ENCODE assay signal across 20 cellular contexts in genomic region chr12:100017056-100017455, GRCh38. TPM values are rescaled to one million over a fixed set of nuclear protein-coding genes. Genes with fewer than 3 reads are reported as not detected.
DNase-seq lines count a peak whose midpoint lies in the region; ATAC-seq and TF ChIP-seq lines count a peak whose summit lies in the region.
"Had no signal": no experiment of that assay in that cellular context is flagged by ENCODE, and none has a peak within 500 bp of the region (broad histone marks: within the 10 kb centered on the region; RNA-seq: fewer than 3 reads in every experiment).

No MANE protein-coding gene starts in this region.

- POLR2A ChIA-PET in PC-3 (lab: Charles Lee; ENCODE audit: unreplicated experiment), result no interaction called here

- H3K36me3 ChIP-seq in PC-3 (ENCODE audit: low read depth, low read length), result no peaks in the 10 kb centered on the region
- H3K36me3 ChIP-seq in smooth muscle cell (ENCODE audit: low read depth), result no peaks in the 10 kb centered on the region
- no peaks in the 10 kb centered on the region for H3K36me3 ChIP-seq in uterus
- H3K36me3 ChIP-seq in H7 (replicated peaks; ENCODE audit: control insufficient read depth, insufficient read depth, low read length), result no peaks in the 10 kb centered on the region
- H3K36me3 ChIP-seq: BLaER1 treated with 17β-estradiol and CSF1 and Interleukin-3, amounts not matched to agents 10 nM and 100 nM had no signal

- H3K27me3 ChIP-seq in PC-3 (ENCODE audit: low read length) (no peaks in the 10 kb centered on the region), smooth muscle cell (ENCODE audit: low read depth) (no peaks in the 10 kb centered on the region), uterus (no peaks in the 10 kb centered on the region), H7 (ENCODE audit: control insufficient read depth, insufficient read depth, low read length) (no peaks in the 10 kb centered on the region)
- H3K27me3 ChIP-seq: BLaER1 treated with 17β-estradiol and CSF1 and Interleukin-3, amounts not matched to agents 10 nM and 100 nM had no signal

- peaks cover 5 to 7% of the 10 kb centered on the region in 2 donors for H3K36me3 Mint-ChIP-seq in activated T-cell treated with anti-CD3 and anti-CD28 coated beads, Interleukin-2, amount 50 U/mL, for 72 hours (ENCODE audit: insufficient read depth in 2 of 2)

- no peaks in the 10 kb centered on the region for H3K27me3 Mint-ChIP-seq in activated T-cell treated with anti-CD3 and anti-CD28 coated beads, Interleukin-2, amount 50 U/mL, for 72 hours (ENCODE audit: low read depth)

- H3K4me3 ChIP-seq in PC-3 (ENCODE audit: low read length) (no peak overlapping the region), smooth muscle cell (no peak overlapping the region), uterus (no peak overlapping the region), H7 (ENCODE audit: insufficient read depth, low read depth, low read length) (no peak overlapping the region)
- H3K4me3 ChIP-seq: BLaER1 treated with 17β-estradiol and CSF1 and Interleukin-3, amounts not matched to agents 10 nM and 100 nM; GM23338 had no signal

- H3K9me3 ChIP-seq in PC-3 (ENCODE audit: low read length) (no peaks in the 10 kb centered on the region), smooth muscle cell (replicated peaks; ENCODE audit: low read depth) (no peaks in the 10 kb centered on the region), uterus (no peaks in the 10 kb centered on the region)

- H3K4me1 ChIP-seq in PC-3 (ENCODE audit: insufficient read depth, low read length), result no peaks in the 10 kb centered on the region
- H3K4me1 ChIP-seq in smooth muscle cell (ENCODE audit: low read depth), result no peaks in the 10 kb centered on the region
- H3K4me1 ChIP-seq in uterus, result no peaks in the 10 kb centered on the region
- H3K4me1 ChIP-seq: BLaER1 treated with 17β-estradiol and CSF1 and Interleukin-3, amounts not matched to agents 10 nM and 100 nM had no signal

- no peaks in the 10 kb centered on the region for H4K20me1 ChIP-seq in PC-3 (ENCODE audit: low read length)
- no peaks in the 10 kb centered on the region for H4K20me1 ChIP-seq in smooth muscle cell (ENCODE audit: low read depth)
- H4K20me1 ChIP-seq: BLaER1 treated with 17β-estradiol and CSF1 and Interleukin-3, amounts not matched to agents 10 nM and 100 nM had no signal

- H3F3A ChIP-seq in PC-3 (ENCODE audit: low read length, unreplicated experiment) (no peaks in the 10 kb centered on the region), smooth muscle cell (ENCODE audit: low read depth) (no peaks in the 10 kb centered on the region)

- H3K9me3 Mint-ChIP-seq in activated T-cell treated with anti-CD3 and anti-CD28 coated beads, Interleukin-2, amount 50 U/mL, for 72 hours, result peaks cover 2 to 5% of the 10 kb centered on the region in 2 donors

- no peaks in the 10 kb centered on the region for H3K9me2 ChIP-seq in PC-3 (replicated peaks; ENCODE audit: low read length)

- H3K4me2 ChIP-seq in PC-3 (ENCODE audit: low read length), result no peak overlapping the region
- H3K4me2 ChIP-seq in smooth muscle cell, result no peak overlapping the region
- H3K4me2 ChIP-seq: BLaER1 treated with 17β-estradiol and CSF1 and Interleukin-3, amounts not matched to agents 10 nM and 100 nM; GM23338 had no signal

- H3K27ac Mint-ChIP-seq in activated T-cell treated with anti-CD3 and anti-CD28 coated beads, Interleukin-2, amount 50 U/mL, for 72 hours, result peak overlapping the region; percentile 76
- H3K27ac Mint-ChIP-seq: CD8-positive, alpha-beta T cell; GM23338 had no signal

- H3K9ac ChIP-seq in PC-3 (ENCODE audit: low read length) (no peak overlapping the region), smooth muscle cell (ENCODE audit: low read depth) (no peak overlapping the region)
- H3K9ac ChIP-seq: BLaER1 treated with 17β-estradiol and CSF1 and Interleukin-3, amounts not matched to agents 10 nM and 100 nM had no signal

- WGBS in smooth muscle cell (ENCODE audit: low lambda C conversion rate), result 83% methylated on average over 3 of the region's 3 CpGs

- no peaks in the 10 kb centered on the region for H3K4me1 Mint-ChIP-seq in activated T-cell treated with anti-CD3 and anti-CD28 coated beads, Interleukin-2, amount 50 U/mL, for 72 hours (ENCODE audit: low read depth)
- H3K4me1 Mint-ChIP-seq: GM23338 had no signal

- intact Hi-C loops in PC-3 (cut with micrococcal nuclease), result loop anchor here (5.0 kb wide), 1 partner anchor 205 kb away; no protein-coding TSS in a partner anchor
- intact Hi-C loops in uterus (cut with DNase I; ENCODE audit: low total_unique reads), result no loop called here

- DNase-seq in activated T-cell treated with anti-CD3 and anti-CD28 coated beads, Interleukin-2, amount 50 U/mL, for 72 hours, result no peak
- DNase-seq in activated T-cell treated with anti-CD3 and anti-CD28 coated beads for 4 hours (no peak), PC-3 (peak; percentile 47), epithelial cell of prostate (ENCODE audit: low read depth, low spot score) (peak; percentile 24), smooth muscle cell (lab: John Stamatoyannopoulos, UW; ENCODE audit: unreplicated experiment) (no peak), uterus (no peak), Ammon's horn (ENCODE audit: low spot score) (no peak), H7 (no peak)
- DNase-seq: CD8-positive, alpha-beta T cell; DMS79 treated with DMSO at 0.1 percent for 48 hours; NCI-H1417 treated with DMSO at 0.1 percent for 48 hours; NCI-H1930; NCI-H345; NCI-H524 treated with DMSO at 0.1 percent for 48 hours; RPMI8226; SIG-M5 had no signal

- no peak overlapping the region for H3K4me3 Mint-ChIP-seq in activated T-cell treated with anti-CD3 and anti-CD28 coated beads, Interleukin-2, amount 50 U/mL, for 72 hours
- H3K4me3 Mint-ChIP-seq: CD8-positive, alpha-beta T cell; GM23338 had no signal

- H2AFZ ChIP-seq in PC-3 (ENCODE audit: low read length) (no peak overlapping the region), smooth muscle cell (ENCODE audit: low read depth) (no peak overlapping the region)
- H2AFZ ChIP-seq: GM23338 had no signal

- H3K79me2 ChIP-seq in PC-3 (ENCODE audit: low read length) (no peaks in the 10 kb centered on the region), smooth muscle cell (ENCODE audit: low read depth) (no peaks in the 10 kb centered on the region)

- H3K27ac ChIP-seq in PC-3 (ENCODE audit: low read length) (no peak overlapping the region), epithelial cell of prostate (no peak overlapping the region), smooth muscle cell (ENCODE audit: low read depth) (peak overlapping the region; percentile 7), uterus (no peak overlapping the region)
- H3K27ac ChIP-seq: BLaER1 treated with 17β-estradiol and CSF1 and Interleukin-3, amounts not matched to agents 10 nM and 100 nM had no signal

- BruUV-seq in PC-3 (replicated peaks; lab: Mats Ljungman, UMichigan), result no TSS peak

- CTCF ChIA-PET in PC-3 (lab: Charles Lee), result no interaction called here

- no peak for TF ChIP-seq POLR2A in uterus (IDR thresholded peaks at IDR 0.05)

- TF ChIP-seq CTCF in PC-3 (conservative IDR thresholded peaks at IDR 0.05; ENCODE audit: low read depth, low read length) (no peak), smooth muscle cell (IDR thresholded peaks at IDR 0.05; ENCODE audit: borderline replicate concordance, insufficient read depth, poor library complexity, severe bottlenecking) (no peak), uterus (IDR thresholded peaks at IDR 0.05) (no peak)

- no peak for ATAC-seq in activated T-cell treated with anti-CD3 and anti-CD28 coated beads, Interleukin-2, amount 50 U/mL, for 72 hours (replicated peaks in 1 of 2)
- ATAC-seq in PC-3, result no peak
- ATAC-seq: CD8-positive, alpha-beta T cell; GM23338; HCT116; SK-N-SH treated with all-trans-retinoic acid at 6 μM for 48 hours had no signal

RNA-seq across cellular contexts. Expression of gene ANKS1B, which starts 32.3 kb away (rescaled TPM):
- total RNA-seq in activated T-cell treated with anti-CD3 and anti-CD28 coated beads, Interleukin-2, amount 50 U/mL, for 72 hours, result under 1 TPM; 0.19 to 0.63 TPM
- 0.07 and 0.98 TPM in 2 replicates for total RNA-seq in PC-3 (2014; rRNA removed)
- total RNA-seq in smooth muscle cell, result 7.3 TPM in 1 of 2 replicates, not detected in the other
- polyA plus RNA-seq in smooth muscle cell, result 0.47 and 1.3 TPM in 2 replicates
- total RNA-seq in uterus, result 10 to 100 TPM; 16.6 to 62.6 (median 40.2) TPM
- total RNA-seq in H7 (2014; rRNA removed; shearing (Covaris generic)), result 3.4 and 3.5 TPM in 2 replicates
- total RNA-seq: CD8-positive, alpha-beta T cell had no signal

Comparison
In these comparisons a context has a peak if more than half of its experiments do, and no peak if none do; other contexts are left out.
1. DNase-seq: peak in PC-3 (single experiment) and epithelial cell of prostate (single experiment); none in activated T-cell treated with anti-CD3 and anti-CD28 coated beads, Interleukin-2, amount 50 U/mL, for 72 hours (0 of 2), activated T-cell treated with anti-CD3 and anti-CD28 coated beads for 4 hours (single experiment), smooth muscle cell (single experiment), uterus (0 of 2), Ammon's horn (single experiment) and H7 (single experiment).